ENCODE assay signal across 24 cellular contexts in genomic region chr17:2613089-2613808, GRCh38.
"Had no signal": no experiment of that assay in that cellular context is flagged by ENCODE, and none has a peak within 500 bp of the region (broad histone marks: within the 10 kb centered on the region; RNA-seq: fewer than 3 reads in every experiment).

No MANE protein-coding gene starts in this region.

- H3K36me3 Mint-ChIP-seq: mesothelial cell of epicardium; stimulated activated memory B cell treated with anti-CD40 and anti-IgM and Interleukin-4, amounts not matched to agents 10 μg/mL and 1 μg/mL and 100 μg/mL, for 72 hours had no signal

- H3K27me3 Mint-ChIP-seq: activated T-cell treated with anti-CD3 and anti-CD28 coated beads, Interleukin-2, amount 50 U/mL, for 24 hours; activated T-helper 17 cell treated with anti-CD3 and anti-CD28 coated beads, Interleukin-2, amount 50 U/mL, for 72 hours; effector memory CD8-positive, alpha-beta T cell; naive thymus-derived CD8-positive, alpha-beta T cell; stimulated activated memory B cell treated with anti-CD40 and anti-IgM and Interleukin-4, amounts not matched to agents 10 μg/mL and 1 μg/mL and 100 μg/mL, for 72 hours had no signal

- DNase-seq: activated T-cell treated with anti-CD3 and anti-CD28 coated beads, Interleukin-2, amount 50 U/mL, for 24 hours; brain microvascular endothelial cell; central memory CD4-positive, alpha-beta T cell; dermis blood vessel endothelial cell; effector memory CD8-positive, alpha-beta T cell; esophagus squamous epithelium; gastrocnemius medialis; heart left ventricle; naive thymus-derived CD8-positive, alpha-beta T cell; right lobe of liver; small intestine; stimulated activated CD4-positive, alpha-beta T cell treated with anti-CD3 and anti-CD28 coated beads, Interleukin-2, amount 100 ng/mL, for 24 hours; stomach; T-helper 9 cell; uterus had no signal

- H3K27ac Mint-ChIP-seq: activated naive CD4-positive, alpha-beta T cell treated with anti-CD3 and anti-CD28 coated beads, Interleukin-2, amount 50 U/mL, for 72 hours; activated T-cell treated with anti-CD3 and anti-CD28 coated beads, Interleukin-2, amount 50 U/mL, for 24 hours; activated T-helper 17 cell treated with anti-CD3 and anti-CD28 coated beads, Interleukin-2, amount 50 U/mL, for 72 hours; effector memory CD8-positive, alpha-beta T cell; mesothelial cell of epicardium; stimulated activated memory B cell treated with anti-CD40 and anti-IgM and Interleukin-4, amounts not matched to agents 10 μg/mL and 1 μg/mL and 100 μg/mL, for 72 hours had no signal

- H3K4me3 ChIP-seq: ascending aorta, esophagus squamous epithelium, gastrocnemius medialis, heart left ventricle, right lobe of liver, stomach, suprapubic skin, tibial nerve, uterus had no signal

- H3K36me3 ChIP-seq: ascending aorta, gastrocnemius medialis, right lobe of liver, suprapubic skin, tibial nerve, uterus had no signal

- H3K27ac ChIP-seq: ascending aorta, brain microvascular endothelial cell, esophagus squamous epithelium, gastrocnemius medialis, heart left ventricle, parathyroid adenoma, right lobe of liver, stomach, suprapubic skin, tibial nerve, uterus had no signal

- H3K9me3 ChIP-seq: ascending aorta, esophagus squamous epithelium, gastrocnemius medialis, heart left ventricle, right lobe of liver, stomach, suprapubic skin, tibial nerve, uterus had no signal

- ATAC-seq: activated naive CD4-positive, alpha-beta T cell treated with anti-CD3 and anti-CD28 coated beads, Interleukin-2, amount 50 U/mL, for 72 hours; activated T-helper 17 cell treated with anti-CD3 and anti-CD28 coated beads, Interleukin-2, amount 50 U/mL, for 72 hours; effector memory CD8-positive, alpha-beta T cell; gastrocnemius medialis; left lobe of liver; naive thymus-derived CD8-positive, alpha-beta T cell; stimulated activated memory B cell treated with anti-CD40 and anti-IgM and Interleukin-4, amounts not matched to agents 10 μg/mL and 1 μg/mL and 100 μg/mL, for 72 hours had no signal

- H3K9me3 Mint-ChIP-seq: activated naive CD4-positive, alpha-beta T cell treated with anti-CD3 and anti-CD28 coated beads, Interleukin-2, amount 50 U/mL, for 72 hours; activated T-cell treated with anti-CD3 and anti-CD28 coated beads, Interleukin-2, amount 50 U/mL, for 24 hours; activated T-helper 17 cell treated with anti-CD3 and anti-CD28 coated beads, Interleukin-2, amount 50 U/mL, for 72 hours; effector memory CD8-positive, alpha-beta T cell; mesothelial cell of epicardium; naive thymus-derived CD8-positive, alpha-beta T cell; stimulated activated memory B cell treated with anti-CD40 and anti-IgM and Interleukin-4, amounts not matched to agents 10 μg/mL and 1 μg/mL and 100 μg/mL, for 72 hours had no signal

- H3K4me3 Mint-ChIP-seq: activated T-cell treated with anti-CD3 and anti-CD28 coated beads, Interleukin-2, amount 50 U/mL, for 24 hours; activated T-helper 17 cell treated with anti-CD3 and anti-CD28 coated beads, Interleukin-2, amount 50 U/mL, for 72 hours; mesothelial cell of epicardium; stimulated activated memory B cell treated with anti-CD40 and anti-IgM and Interleukin-4, amounts not matched to agents 10 μg/mL and 1 μg/mL and 100 μg/mL, for 72 hours had no signal

- H3K27me3 ChIP-seq: ascending aorta, brain microvascular endothelial cell, esophagus squamous epithelium, gastrocnemius medialis, heart left ventricle, right lobe of liver, stomach, suprapubic skin, tibial nerve, uterus had no signal

- H2AFZ ChIP-seq: parathyroid adenoma had no signal

- H3K9ac ChIP-seq: parathyroid adenoma had no signal
